32 cellular contexts compared by ENCODE assay signal in genomic region chr6:147826698-147827097, GRCh38.
"Had no signal": no experiment of that assay in that cellular context is flagged by ENCODE, and none has a peak within 500 bp of the region (broad histone marks: within the 10 kb centered on the region; RNA-seq: fewer than 3 reads in every experiment).

No MANE protein-coding gene starts in this region.

- H3K9me3 ChIP-seq: colonic mucosa had no signal

- H3K4me3 ChIP-seq: colonic mucosa had no signal

- DNase-seq: activated CD4-positive, alpha-beta T cell treated with anti-CD3 and anti-CD28 coated beads for 1 hour; activated CD4-positive, alpha-beta T cell treated with anti-CD3 and anti-CD28 coated beads for 4 hours; activated CD4-positive, alpha-beta T cell treated with anti-CD3 and anti-CD28 coated beads, Interleukin-2, amount 50 U/mL, for 1 hour; activated CD4-positive, alpha-beta T cell treated with anti-CD3 and anti-CD28 coated beads, Interleukin-2, amount 50 U/mL, for 48 hours; activated CD8-positive, alpha-beta memory T cell treated with anti-CD3 and anti-CD28 coated beads for 24 hours; activated CD8-positive, alpha-beta T cell treated with anti-CD3 and anti-CD28 coated beads for 36 hours; activated effector memory CD4-positive, alpha-beta T cell treated with Interleukin-2 at 50 U/mL for 16 hours; activated gamma-delta T cell treated with Interleukin-2 at 50 U/mL for 16 hours; activated naive CD4-positive, alpha-beta T cell treated with anti-CD3 and anti-CD28 coated beads, Interleukin-2, amount 50 U/mL, for 16 hours; activated naive CD4-positive, alpha-beta T cell treated with Interleukin-2 at 50 U/mL for 16 hours; activated T-cell treated with anti-CD3 and anti-CD28 coated beads, Interleukin-2, amount 50 U/mL, for 4 hours; amniotic stem cell; anterior cingulate cortex; brain microvascular endothelial cell; colonic mucosa; effector CD8-positive, alpha-beta T cell; foreskin fibroblast; head of caudate nucleus; hippocampal formation; T-helper 17 cell; T1000 had no signal

- H3K36me3 Mint-ChIP-seq: activated naive CD8-positive, alpha-beta T cell; WTC11 had no signal

- H3K27ac ChIP-seq: brain microvascular endothelial cell, colonic mucosa, epithelial cell of prostate, VCaP had no signal

- H3K27ac Mint-ChIP-seq: activated CD8-positive, alpha-beta T cell treated with anti-CD3 and anti-CD28 coated beads for 36 hours; activated naive CD8-positive, alpha-beta T cell; activated T-helper 17 cell treated with anti-CD3 and anti-CD28 coated beads, Interleukin-2, amount 50 U/mL, for 72 hours; T-helper 17 cell; T-helper 2 cell treated with Interferon-gamma antibody and Interleukin-4, amounts not matched to agents 5 μg/mL and 100 μg/mL, for 36 hours; WTC11 had no signal

- H3K27me3 Mint-ChIP-seq: activated naive CD8-positive, alpha-beta T cell; activated T-helper 17 cell treated with anti-CD3 and anti-CD28 coated beads, Interleukin-2, amount 50 U/mL, for 72 hours; T-helper 17 cell had no signal

- FAIRE-seq: astrocyte, bronchial epithelial cell, endometrium, endothelial cell of umbilical vein, frontal cortex had no signal

- H3K27me3 ChIP-seq: brain microvascular endothelial cell, colonic mucosa had no signal

- H3K4me1 Mint-ChIP-seq: activated T-helper 17 cell treated with anti-CD3 and anti-CD28 coated beads, Interleukin-2, amount 50 U/mL, for 72 hours; T-helper 17 cell; WTC11 had no signal

- H3K9me3 Mint-ChIP-seq: activated CD8-positive, alpha-beta T cell treated with anti-CD3 and anti-CD28 coated beads for 36 hours; activated T-cell treated with anti-CD3 and anti-CD28 coated beads, Interleukin-2, amount 50 U/mL, for 4 hours; activated T-helper 17 cell treated with anti-CD3 and anti-CD28 coated beads, Interleukin-2, amount 50 U/mL, for 72 hours; T-helper 2 cell treated with Interferon-gamma antibody and Interleukin-4, amounts not matched to agents 5 μg/mL and 100 μg/mL, for 36 hours; WTC11 had no signal

- H3K36me3 ChIP-seq: brain microvascular endothelial cell, colonic mucosa had no signal

- H3K4me3 Mint-ChIP-seq: activated CD8-positive, alpha-beta T cell treated with anti-CD3 and anti-CD28 coated beads for 36 hours; activated naive CD8-positive, alpha-beta T cell; activated T-cell treated with anti-CD3 and anti-CD28 coated beads, Interleukin-2, amount 50 U/mL, for 4 hours; activated T-helper 17 cell treated with anti-CD3 and anti-CD28 coated beads, Interleukin-2, amount 50 U/mL, for 72 hours; T-helper 17 cell; T-helper 2 cell treated with Interferon-gamma antibody and Interleukin-4, amounts not matched to agents 5 μg/mL and 100 μg/mL, for 36 hours; WTC11 had no signal
